In the genomic region with DNA sequence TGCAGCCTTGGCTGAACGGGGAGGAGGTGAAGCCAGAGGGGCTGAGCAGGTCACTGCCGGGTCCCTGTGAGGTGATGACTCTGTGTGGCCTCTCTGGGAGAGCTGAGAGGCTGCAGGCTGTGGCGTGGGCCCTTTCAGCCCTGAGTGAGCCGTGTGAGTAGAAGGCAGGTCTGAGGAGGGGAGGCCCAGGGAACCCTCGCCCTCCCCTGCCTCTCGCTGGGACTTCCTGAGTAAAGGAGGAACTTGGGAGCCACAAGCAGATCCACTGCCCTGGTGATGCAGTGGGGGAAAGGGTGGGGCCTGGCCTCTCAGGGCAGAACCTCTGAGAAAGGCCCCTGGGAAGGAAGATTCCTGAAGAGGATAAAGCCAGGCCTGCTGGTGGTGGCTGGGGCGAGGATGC, we compare ENCODE assay signal across 17 cellular contexts. TPM values are rescaled to one million over a fixed set of nuclear protein-coding genes. Genes with fewer than 3 reads are reported as not detected.
DNase-seq lines count a peak whose midpoint lies in the region; ATAC-seq and TF ChIP-seq lines count a peak whose summit lies in the region.
"Had no signal": no experiment of that assay in that cellular context is flagged by ENCODE, and none has a peak within 500 bp of the region (broad histone marks: within the 10 kb centered on the region; RNA-seq: fewer than 3 reads in every experiment).

No MANE protein-coding gene starts in this region.

- no peaks in the 10 kb centered on the region for H3K36me3 ChIP-seq in heart left ventricle
- H3K36me3 ChIP-seq in prostate gland, result no peaks in the 10 kb centered on the region
- H3K36me3 ChIP-seq: HAP-1, tibial nerve had no signal

- DNase-seq in AG04450 (ENCODE audit: low read depth, low spot score) (no peak), NOMO-1 treated with dmso at 0.1 percent for 144 hours (lab: John Stamatoyannopoulos, UW; ENCODE audit: unreplicated experiment) (peak; percentile 57), heart left ventricle (peak; percentile 49 to 73 (median 57)), prostate gland (ENCODE audit: low spot score) (no peak), NCI-H226 (no peak), HuH-7 (ENCODE audit: low spot score) (no peak)
- no peak for DNase-seq in activated naive CD4-positive, alpha-beta T cell treated with anti-CD3 and anti-CD28 coated beads for 36 hours
- DNase-seq: ACHN, cortex of kidney, DMS79, foreskin keratinocyte, PC-3, T1000 had no signal

- no peak overlapping the region for H3K4me3 ChIP-seq in AG04450 (ENCODE audit: low read depth, low read length)
- H3K4me3 ChIP-seq in heart left ventricle, result no peak overlapping the region
- H3K4me3 ChIP-seq in prostate gland, result no peak overlapping the region
- H3K4me3 ChIP-seq: HAP-1, tibial nerve had no signal

- H3K4me1 ChIP-seq in heart left ventricle (peaks cover 0 to 36% (median 10%) of the 10 kb centered on the region in 12 donors), prostate gland (replicated peaks) (peaks cover 12% of the 10 kb centered on the region)
- H3K4me1 ChIP-seq: foreskin keratinocyte, HAP-1 had no signal

- no peaks in the 10 kb centered on the region for H3K36me3 Mint-ChIP-seq in activated naive CD4-positive, alpha-beta T cell treated with anti-CD3 and anti-CD28 coated beads for 36 hours (ENCODE audit: low read depth)
- H3K36me3 Mint-ChIP-seq: IgD-negative memory B cell had no signal

- no peaks in the 10 kb centered on the region for H3K27me3 Mint-ChIP-seq in activated naive CD4-positive, alpha-beta T cell treated with anti-CD3 and anti-CD28 coated beads for 36 hours (ENCODE audit: low read depth)

- H3K27me3 ChIP-seq in AG04450 (ENCODE audit: control insufficient read depth, insufficient read depth, low read length) (no peaks in the 10 kb centered on the region), heart left ventricle (no peaks in the 10 kb centered on the region), prostate gland (replicated peaks; ENCODE audit: insufficient read depth) (no peaks in the 10 kb centered on the region)
- H3K27me3 ChIP-seq: foreskin keratinocyte, tibial nerve had no signal

- POLR2A ChIA-PET in AG04450 (lab: Yijun Ruan, JAX), result no interaction called here

- CTCF ChIA-PET in AG04450 (lab: Charles Lee), result no interaction called here
- CTCF ChIA-PET in activated naive CD4-positive, alpha-beta T cell treated with anti-CD3 and anti-CD28 coated beads for 36 hours (lab: Charles Lee), result no interaction called here

- peak; percentile 50 to 90 (median 78) for ATAC-seq in heart left ventricle
- ATAC-seq in HG02970 (IDR thresholded peaks at IDR 0.05; ENCODE audit: low FRiP score, unreplicated experiment), result no peak
- ATAC-seq: foreskin keratinocyte, PC-3 had no signal

- WGBS in heart left ventricle, 4 donors, result 55 to 76% (median 67%) methylated on average over 6 to 7 of the region's 7 CpGs
- WGBS in prostate gland, result 85% methylated on average over 7 of the region's 7 CpGs

- peaks cover 5% of the 10 kb centered on the region for H3K4me1 Mint-ChIP-seq in activated naive CD4-positive, alpha-beta T cell treated with anti-CD3 and anti-CD28 coated beads for 36 hours (ENCODE audit: low read depth)
- H3K4me1 Mint-ChIP-seq: IgD-negative memory B cell had no signal

- H3K27ac Mint-ChIP-seq in activated naive CD4-positive, alpha-beta T cell treated with anti-CD3 and anti-CD28 coated beads for 36 hours, result no peak overlapping the region
- H3K27ac Mint-ChIP-seq: IgD-negative memory B cell had no signal

- TF ChIP-seq CTCF in AG04450 (IDR thresholded peaks at IDR 0.05; ENCODE audit: low read depth, low read length) (no peak), heart left ventricle (IDR thresholded peaks at IDR 0.05) (no peak), prostate gland (IDR thresholded peaks at IDR 0.05) (no peak)

- peak overlapping the region; percentile 21 for H3K27ac ChIP-seq in AG04450 (ENCODE audit: low read depth, low read length)
- H3K27ac ChIP-seq in heart left ventricle, result peak overlapping the region in 9 of 12 donors; percentile 11 to 75 (median 40)
- peak overlapping the region; percentile 25 to 55 for H3K27ac ChIP-seq in prostate gland
- H3K27ac ChIP-seq: foreskin keratinocyte had no signal

- H3K4me3 Mint-ChIP-seq in activated naive CD4-positive, alpha-beta T cell treated with anti-CD3 and anti-CD28 coated beads for 36 hours, result no peak overlapping the region
- H3K4me3 Mint-ChIP-seq: IgD-negative memory B cell had no signal

- intact Hi-C loops in heart left ventricle (cut with DNase I), result no loop called here
- intact Hi-C loops in prostate gland (cut with DNase I), result no loop called here
- intact Hi-C loops in activated naive CD4-positive, alpha-beta T cell treated with anti-CD3 and anti-CD28 coated beads for 36 hours (cut with micrococcal nuclease), result no loop called here

- TF ChIP-seq POLR2A in heart left ventricle (IDR thresholded peaks at IDR 0.05), result no peak
- no peak for TF ChIP-seq POLR2A in prostate gland (IDR thresholded peaks at IDR 0.05)

- no peaks in the 10 kb centered on the region for H3K9me3 Mint-ChIP-seq in activated naive CD4-positive, alpha-beta T cell treated with anti-CD3 and anti-CD28 coated beads for 36 hours
- H3K9me3 Mint-ChIP-seq: IgD-negative memory B cell had no signal

- H3K9me3 ChIP-seq in AG04450 (ENCODE audit: control insufficient read depth, insufficient read depth, low read length) (no peaks in the 10 kb centered on the region; the same call in 1 of the 2 replicates), heart left ventricle (no peaks in the 10 kb centered on the region), prostate gland (no peaks in the 10 kb centered on the region)
- H3K9me3 ChIP-seq: HAP-1, tibial nerve had no signal

RNA-seq across cellular contexts. Expression of gene EEPD1, which starts 22.8 kb away (rescaled TPM):
- polyA plus RNA-seq in AG04450 (2011; rRNA removed) (21.1 and 22.7 TPM in 2 replicates), heart left ventricle (1 to 10 TPM; 5.5 to 8.2 TPM)
- 20.0 and 22.8 TPM in 2 replicates for polyA minus RNA-seq in AG04450 (2011; rRNA and poly(A)+ RNA removed)
- total RNA-seq in heart left ventricle (10 to 100 TPM in 3 of 9 donors, 1 to 10 TPM in 6; 3.7 to 12.2 (median 7.7) TPM), prostate gland (10 to 100 TPM; 21.9 to 30.1 TPM)
- total RNA-seq in activated naive CD4-positive, alpha-beta T cell treated with anti-CD3 and anti-CD28 coated beads for 36 hours, result under 1 TPM; 0.49 to 0.50 TPM

Comparison
In these comparisons a context has a peak if more than half of its experiments do, and no peak if none do; other contexts are left out.
1. DNase-seq: peak in NOMO-1 treated with dmso at 0.1 percent for 144 hours (single experiment) and heart left ventricle (5 of 5); none in AG04450 (single experiment), prostate gland (single experiment), NCI-H226 (single experiment), activated naive CD4-positive, alpha-beta T cell treated with anti-CD3 and anti-CD28 coated beads for 36 hours (single experiment) and HuH-7 (single experiment).
2. Peak in every context shown above with its lines, with median percentiles within 50 percentile points of each other: H3K27ac ChIP-seq.